22 cellular contexts compared by ENCODE assay signal in the genomic region with DNA sequence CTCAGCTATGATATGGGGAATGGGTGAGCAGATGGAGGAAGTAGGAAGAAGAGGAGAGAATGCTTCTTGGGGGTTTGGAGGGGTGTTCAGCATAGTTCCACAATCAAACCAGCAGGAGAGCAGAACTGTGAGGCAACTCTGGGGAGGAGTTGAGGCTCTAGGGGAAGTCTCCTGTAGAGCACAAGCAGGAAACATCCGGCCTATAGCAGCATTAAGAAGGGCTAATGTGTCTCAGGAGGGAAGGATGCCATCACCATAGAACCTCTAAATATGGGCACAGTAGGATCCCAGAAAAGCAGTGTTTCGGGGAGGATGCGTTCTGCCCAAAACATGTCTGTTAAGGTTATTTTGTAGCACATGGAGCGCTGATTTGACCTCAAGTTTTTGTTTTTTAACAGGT. TPM values are rescaled to one million over a fixed set of nuclear protein-coding genes. Genes with fewer than 3 reads are reported as not detected.
DNase-seq lines count a peak whose midpoint lies in the region; ATAC-seq, FAIRE-seq and TF ChIP-seq lines count a peak whose summit lies in the region.
"Had no signal": no experiment of that assay in that cellular context is flagged by ENCODE, and none has a peak within 500 bp of the region (broad histone marks: within the 10 kb centered on the region; RNA-seq: fewer than 3 reads in every experiment).

No MANE protein-coding gene starts in this region.

- H3K36me3 Mint-ChIP-seq in GM23338 (ENCODE audit: low read depth) = peaks cover 43% of the 10 kb centered on the region
- H3K36me3 Mint-ChIP-seq in brain = no peaks in the 10 kb centered on the region
- H3K36me3 Mint-ChIP-seq in naive thymus-derived CD4-positive, alpha-beta T cell = peaks cover 0 to 4% (median 0%) of the 10 kb centered on the region in 5 donors
- H3K36me3 Mint-ChIP-seq: natural killer cell had no signal

- peaks cover 58% of the 10 kb centered on the region for H3K4me1 ChIP-seq in GM23338 (ENCODE audit: insufficient read depth)
- no peaks in the 10 kb centered on the region for H3K4me1 ChIP-seq in naive thymus-derived CD4-positive, alpha-beta T cell (ENCODE audit: control insufficient read depth in 2 of 2, insufficient read depth in 2 of 2, low read length in 2 of 2)

- peaks cover 21% of the 10 kb centered on the region for H3K27me3 Mint-ChIP-seq in GM23338 (ENCODE audit: insufficient read depth, low read depth, poor library complexity)
- peaks cover 16% of the 10 kb centered on the region for H3K27me3 Mint-ChIP-seq in brain
- H3K27me3 Mint-ChIP-seq in naive thymus-derived CD4-positive, alpha-beta T cell = peaks cover 39 to 67% (median 55%) of the 10 kb centered on the region in 5 donors

- POLR2A ChIA-PET in naive thymus-derived CD4-positive, alpha-beta T cell (lab: Charles Lee) = no interaction called here

- TF ChIP-seq CTCF in GM23338 (conservative IDR thresholded peaks at IDR 0.05; ENCODE audit: low read depth in 2 of 2) = no peak
- no peak for TF ChIP-seq CTCF in NB4 (IDR thresholded peaks at IDR 0.05; ENCODE audit: low read depth, low read length)
- no peak for TF ChIP-seq CTCF in brain (conservative IDR thresholded peaks at IDR 0.05)

- no peaks in the 10 kb centered on the region for H3K36me3 ChIP-seq in GM23338 (ENCODE audit: insufficient read depth)
- H3K36me3 ChIP-seq in naive thymus-derived CD4-positive, alpha-beta T cell (ENCODE audit: control insufficient read depth in 2 of 3, insufficient read depth in 3 of 3, low read length in 3 of 3) = no peaks in the 10 kb centered on the region
- H3K36me3 ChIP-seq: vagina had no signal

- peak overlapping the region; percentile 86 for H3K4me2 ChIP-seq in GM23338

- no peak overlapping the region for H2AFZ ChIP-seq in GM23338

- H3K4me3 Mint-ChIP-seq in GM23338 (peak overlapping the region; percentile 99), brain (peak overlapping the region; percentile 55 to 91 (median 89))
- no peak overlapping the region for H3K4me3 Mint-ChIP-seq in naive thymus-derived CD4-positive, alpha-beta T cell
- H3K4me3 Mint-ChIP-seq: activated B cell treated with CpG ODN at 0.5 μM for 24 hours, immature natural killer cell, natural killer cell had no signal

- no peak for TF ChIP-seq POLR2A in NB4 (IDR thresholded peaks at IDR 0.05; ENCODE audit: extremely low read depth, insufficient read length)

- H3K9me3 Mint-ChIP-seq in GM23338 (no peaks in the 10 kb centered on the region; the same call in 1 of the 3 replicates), brain (no peaks in the 10 kb centered on the region)
- H3K9me3 Mint-ChIP-seq in naive thymus-derived CD4-positive, alpha-beta T cell = peaks cover 0 to 4% (median 0%) of the 10 kb centered on the region in 11 donors
- H3K9me3 Mint-ChIP-seq: activated B cell treated with CpG ODN at 0.5 μM for 24 hours, natural killer cell had no signal

- peak overlapping the region; percentile 84 for H3K4me3 ChIP-seq in GM23338
- no peak overlapping the region for H3K4me3 ChIP-seq in NB4 (ENCODE audit: low read depth, low read length)
- H3K4me3 ChIP-seq in naive thymus-derived CD4-positive, alpha-beta T cell (ENCODE audit: low read length) = no peak overlapping the region
- H3K4me3 ChIP-seq: vagina had no signal

- no peaks in the 10 kb centered on the region for H3K9me3 ChIP-seq in naive thymus-derived CD4-positive, alpha-beta T cell (ENCODE audit: control insufficient read depth in 2 of 3, low read length in 3 of 3)
- H3K9me3 ChIP-seq: vagina had no signal

- ATAC-seq in GM23338 = peak; percentile 79
- ATAC-seq in naive thymus-derived CD4-positive, alpha-beta T cell = peak; percentile 27
- no peak for ATAC-seq in GM18861 (IDR thresholded peaks at IDR 0.05; ENCODE audit: unreplicated experiment)
- ATAC-seq: natural killer cell had no signal

- H3F3A ChIP-seq in GM23338 (replicated peaks; ENCODE audit: low read depth) = peaks cover 12% of the 10 kb centered on the region; the same call in 1 of the 2 replicates

- DNase-seq in GM23338 (ENCODE audit: low spot score) = peak; percentile 88
- peak; percentile 87 for DNase-seq in NB4 (ENCODE audit: low read depth)
- DNase-seq in naive thymus-derived CD4-positive, alpha-beta T cell = no peak
- DNase-seq in middle frontal gyrus (ENCODE audit: extremely low spot score, low spot score) = no peak
- no peak for DNase-seq in GM19239 (ENCODE audit: insufficient read length, low spot score)
- DNase-seq in OCI-M1 (lab: John Stamatoyannopoulos, UW) = no peak
- DNase-seq: activated B cell treated with CpG ODN at 0.5 μM for 24 hours; DND-41; immature natural killer cell; natural killer cell; NCI-H1092; NCI-H526; RPMI8226; stimulated activated naive CD4-positive, alpha-beta T cell had no signal

- no peak for FAIRE-seq in GM19239 (lab: Jason Lieb, UNC)

- H3K27ac Mint-ChIP-seq in GM23338 (peak overlapping the region; percentile 99), brain (peak overlapping the region in 4 of 5 experiments; percentile 9 to 91 (median 88))
- H3K27ac Mint-ChIP-seq in naive thymus-derived CD4-positive, alpha-beta T cell = no peak overlapping the region
- H3K27ac Mint-ChIP-seq: activated B cell treated with CpG ODN at 0.5 μM for 24 hours, immature natural killer cell, natural killer cell had no signal

- H3K27ac ChIP-seq in GM23338 (ENCODE audit: low read depth) = peak overlapping the region; percentile 95
- H3K27ac ChIP-seq in naive thymus-derived CD4-positive, alpha-beta T cell (ENCODE audit: low read depth, low read length) = no peak overlapping the region
- H3K27ac ChIP-seq: vagina had no signal

- no peaks in the 10 kb centered on the region for H4K20me1 ChIP-seq in GM23338 (replicated peaks; ENCODE audit: insufficient read depth)

- peaks cover 51% of the 10 kb centered on the region for H3K4me1 Mint-ChIP-seq in GM23338
- peaks cover 68% of the 10 kb centered on the region for H3K4me1 Mint-ChIP-seq in brain
- peaks cover 4 to 13% (median 10%) of the 10 kb centered on the region in 7 donors for H3K4me1 Mint-ChIP-seq in naive thymus-derived CD4-positive, alpha-beta T cell

- peaks cover 89% of the 10 kb centered on the region for H3K79me2 ChIP-seq in GM23338 (replicated peaks; ENCODE audit: insufficient read depth)

- intact Hi-C loops in naive thymus-derived CD4-positive, alpha-beta T cell (cut with micrococcal nuclease) = no loop called here

- CTCF ChIA-PET in naive thymus-derived CD4-positive, alpha-beta T cell (lab: Charles Lee) = no interaction called here

- no peaks in the 10 kb centered on the region for H3K9me2 ChIP-seq in GM23338 (ENCODE audit: insufficient read depth)

- H3K27me3 ChIP-seq in GM23338 (ENCODE audit: insufficient read depth) = no peaks in the 10 kb centered on the region
- H3K27me3 ChIP-seq in naive thymus-derived CD4-positive, alpha-beta T cell (ENCODE audit: control insufficient read depth in 2 of 2, insufficient read depth in 2 of 2, low read length in 2 of 2) = peaks cover 0 to 3% of the 10 kb centered on the region in 2 donors
- H3K27me3 ChIP-seq: vagina had no signal

RNA-seq across cellular contexts. Expression of a gene that starts 8.4 kb away (rescaled TPM):
- 256 and 281 TPM in 2 replicates for total RNA-seq in GM23338 (2014; rRNA removed; shearing (Covaris generic))
- polyA plus RNA-seq in GM23338 (2016; fragmentation: Nextera tagmentation; extraction: Ambion mirVana) (121 TPM in 2 replicates), brain (ENCODE audit: insufficient read depth, low read depth, low replicate concordance) (77.2 TPM)
- total RNA-seq in naive thymus-derived CD4-positive, alpha-beta T cell = 1 to 10 TPM; 2.3 to 8.3 (median 3.9) TPM
- 1 to 10 TPM; 4.2 to 5.9 TPM for polyA plus RNA-seq in naive thymus-derived CD4-positive, alpha-beta T cell

RNA-seq across cellular contexts. Expression of a gene that starts 23.4 kb away (rescaled TPM):
- 125 and 140 TPM in 2 replicates for total RNA-seq in GM23338 (2014; rRNA removed; shearing (Covaris generic))
- polyA plus RNA-seq in GM23338 (2016; fragmentation: Nextera tagmentation; extraction: Ambion mirVana) (87.0 and 100 TPM in 2 replicates), brain (ENCODE audit: insufficient read depth, low read depth, low replicate concordance) (33.2 TPM)
- 100 to 1,000 TPM in 2 of 5 experiments, 10 to 100 TPM in 3; 43.6 to 108 (median 75.3) TPM for total RNA-seq in naive thymus-derived CD4-positive, alpha-beta T cell
- polyA plus RNA-seq in naive thymus-derived CD4-positive, alpha-beta T cell = 10 to 100 TPM; 17.6 to 26.3 TPM

RNA-seq across cellular contexts. Expression of a gene that starts 45.3 kb away (rescaled TPM):
- not detected in 2 replicates for total RNA-seq in GM23338 (2014; rRNA removed; shearing (Covaris generic))
- not detected in 2 replicates for polyA plus RNA-seq in GM23338 (2016; fragmentation: Nextera tagmentation; extraction: Ambion mirVana)
- not detected for polyA plus RNA-seq in brain (ENCODE audit: insufficient read depth, low read depth, low replicate concordance)
- total RNA-seq in naive thymus-derived CD4-positive, alpha-beta T cell = not detected
- polyA plus RNA-seq in naive thymus-derived CD4-positive, alpha-beta T cell = not detected
- total RNA-seq: activated B cell treated with CpG ODN at 0.5 μM for 24 hours; cerebellum; H4; lung microvascular endothelial cell; natural killer cell; renal cortical epithelial cell; T-helper 1 cell treated with Interleukin-12 subunit alpha and Interleukin-12 subunit beta and Interleukin-4 antibody, amounts not matched to agents 30 ng/mL and 1 ng/mL, for 36 hours; vagina had no signal
- polyA plus RNA-seq: immature natural killer cell had no signal

RNA-seq across cellular contexts. Expression of a gene that starts 57.6 kb away (rescaled TPM):
- 37.2 and 45.6 TPM in 2 replicates for total RNA-seq in GM23338 (2014; rRNA removed; shearing (Covaris generic))
- polyA plus RNA-seq in GM23338 (2016; fragmentation: Nextera tagmentation; extraction: Ambion mirVana) = 67.1 and 72.8 TPM in 2 replicates
- 101 TPM for polyA plus RNA-seq in brain (ENCODE audit: insufficient read depth, low read depth, low replicate concordance)
- 100 to 1,000 TPM in 1 of 5 experiments, 10 to 100 TPM in 4; 78.5 to 116 (median 86.5) TPM for total RNA-seq in naive thymus-derived CD4-positive, alpha-beta T cell
- polyA plus RNA-seq in naive thymus-derived CD4-positive, alpha-beta T cell = 10 to 100 TPM; 70.5 to 98.3 TPM

RNA-seq across cellular contexts. Expression of a gene that starts 57.8 kb away (rescaled TPM):
- total RNA-seq in GM23338 (2014; rRNA removed; shearing (Covaris generic)) = 29.9 and 35.7 TPM in 2 replicates
- 11.7 and 12.9 TPM in 2 replicates for polyA plus RNA-seq in GM23338 (2016; fragmentation: Nextera tagmentation; extraction: Ambion mirVana)
- 49.6 TPM for polyA plus RNA-seq in brain (ENCODE audit: insufficient read depth, low read depth, low replicate concordance)
- 10 to 100 TPM; 26.6 to 32.8 (median 30.5) TPM for total RNA-seq in naive thymus-derived CD4-positive, alpha-beta T cell
- polyA plus RNA-seq in naive thymus-derived CD4-positive, alpha-beta T cell = 1 to 10 TPM; 5.6 to 9.9 TPM

Comparison
In these comparisons a context has a peak if more than half of its experiments do, and no peak if none do; other contexts are left out.
1. DNase-seq: peak in GM23338 (single experiment) and NB4 (single experiment); none in naive thymus-derived CD4-positive, alpha-beta T cell (0 of 9), middle frontal gyrus (single experiment), GM19239 (single experiment) and OCI-M1 (single experiment).
2. H3K27ac Mint-ChIP-seq: peak in GM23338 (single experiment) and brain (4 of 5); none in naive thymus-derived CD4-positive, alpha-beta T cell (0 of 9).
3. H3K4me3 Mint-ChIP-seq: peak in GM23338 (single experiment) and brain (5 of 5); none in naive thymus-derived CD4-positive, alpha-beta T cell (0 of 10).
4. RNA of a gene that starts 8.4 kb away (polyA plus RNA-seq): 121 TPM in GM23338 and 77.2 TPM in brain (single experiment); 4.2 to 5.9 TPM in naive thymus-derived CD4-positive, alpha-beta T cell; every median in the first group is over 10 times any median in the second.